In the genomic region with DNA sequence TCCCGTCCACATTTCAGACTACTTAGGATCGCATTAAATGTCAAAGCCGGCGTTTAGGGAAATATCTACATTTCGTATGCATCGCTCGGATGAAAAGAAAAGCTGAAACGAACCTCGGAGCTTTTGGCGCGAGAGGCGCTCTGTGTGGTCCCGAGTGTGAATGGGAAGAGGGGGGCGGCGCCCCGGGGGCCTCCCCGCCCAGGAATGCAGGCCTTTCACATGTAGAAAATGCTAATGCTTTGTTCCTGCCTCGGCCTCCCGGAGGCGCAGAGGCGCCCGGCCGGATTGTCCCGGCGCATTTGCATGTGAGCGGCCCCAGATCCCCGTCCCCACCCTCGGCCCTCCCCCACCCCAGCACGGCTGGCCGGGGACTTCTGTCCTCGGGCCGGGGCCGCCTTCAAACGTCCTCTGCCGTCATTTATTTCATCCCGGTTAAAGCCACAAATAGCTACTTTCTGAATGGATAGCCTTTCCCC, we compare ENCODE assay signal across 8 cellular contexts. TPM values are rescaled to one million over a fixed set of nuclear protein-coding genes. Genes with fewer than 3 reads are reported as not detected.
DNase-seq lines count a peak whose midpoint lies in the region; ATAC-seq and TF ChIP-seq lines count a peak whose summit lies in the region.

No MANE protein-coding gene starts in this region.

- H3K27me3 Mint-ChIP-seq in MCF 10A (ENCODE audit: insufficient read depth, unreplicated experiment), result no peaks in the 10 kb centered on the region

- no peaks in the 10 kb centered on the region for H3K9me3 Mint-ChIP-seq in MCF 10A (ENCODE audit: unreplicated experiment)

- intact Hi-C loops in MCF 10A (cut with micrococcal nuclease), result loop anchor here (1.0 to 5.0 kb wide), 2 partner anchors 48 to 154 kb away; no protein-coding TSS in a partner anchor

- CTCF ChIA-PET in MCF 10A (lab: Yijun Ruan, JAX), result interaction anchor here (0.5 to 2.4 kb wide), 19 partner anchors 8 to 1006 kb away, joined by 3 to 18 read pairs (median 4); no protein-coding TSS in a partner anchor

- H3K4me3 Mint-ChIP-seq in MCF 10A (ENCODE audit: unreplicated experiment), result peak overlapping the region; percentile 84

- peaks cover 9% of the 10 kb centered on the region for H3K4me1 Mint-ChIP-seq in MCF 10A (ENCODE audit: insufficient read depth, unreplicated experiment)

- H3K36me3 Mint-ChIP-seq in MCF 10A (ENCODE audit: insufficient read depth, unreplicated experiment), result peaks cover 19% of the 10 kb centered on the region

- H3K27ac Mint-ChIP-seq in MCF 10A (ENCODE audit: low read depth, unreplicated experiment), result no peak overlapping the region

- ATAC-seq in HG02852 (IDR thresholded peaks at IDR 0.05; ENCODE audit: unreplicated experiment), result peak; percentile 39

- POLR2A ChIA-PET in MCF 10A (lab: Yijun Ruan, JAX), result interaction anchor here (0.6 to 1.7 kb wide), 7 partner anchors 33 to 144 kb away, joined by 3 to 7 read pairs (median 3); no protein-coding TSS in a partner anchor

- peak; percentile 37 for DNase-seq in 8988T
- peak; percentile 44 for DNase-seq in NCI-H69 (lab: John Stamatoyannopoulos, UW)
- peak; percentile 42 for DNase-seq in MCF 10A (ENCODE audit: unreplicated experiment)
- peak; percentile 42 for DNase-seq in iris pigment epithelial cell (ENCODE audit: low read depth)
- DNase-seq in stimulated activated CD4-positive, alpha-beta T cell treated with anti-CD3 and anti-CD28 coated beads, Interleukin-15, amount 100 ng/mL, for 24 hours, result peak; percentile 37
- no peak for DNase-seq in H4 (ENCODE audit: low spot score)

- BruUV-seq in MCF 10A (replicated peaks; lab: Mats Ljungman, UMichigan), result no TSS peak

- TF ChIP-seq CTCF in GM12874 (IDR thresholded peaks at IDR 0.05; ENCODE audit: insufficient read depth, low read depth, low read length), result 0 out of 2 replicates have a peak, but pooled peaks have one; percentile 18
- TF ChIP-seq CTCF in MCF 10A (IDR thresholded peaks at IDR 0.05; ENCODE audit: unreplicated experiment), result no peak

RNA-seq across cellular contexts. Expression of a gene that starts 37.0 kb away (rescaled TPM):
- 0.05 TPM in 2 replicates for total RNA-seq in MCF 10A (2022)
- total RNA-seq in H4 (2014; rRNA removed; shearing (Covaris generic)), result 0.02 TPM in 1 of 2 replicates, not detected in the other
